14 cellular contexts compared by ENCODE assay signal in the genomic region with DNA sequence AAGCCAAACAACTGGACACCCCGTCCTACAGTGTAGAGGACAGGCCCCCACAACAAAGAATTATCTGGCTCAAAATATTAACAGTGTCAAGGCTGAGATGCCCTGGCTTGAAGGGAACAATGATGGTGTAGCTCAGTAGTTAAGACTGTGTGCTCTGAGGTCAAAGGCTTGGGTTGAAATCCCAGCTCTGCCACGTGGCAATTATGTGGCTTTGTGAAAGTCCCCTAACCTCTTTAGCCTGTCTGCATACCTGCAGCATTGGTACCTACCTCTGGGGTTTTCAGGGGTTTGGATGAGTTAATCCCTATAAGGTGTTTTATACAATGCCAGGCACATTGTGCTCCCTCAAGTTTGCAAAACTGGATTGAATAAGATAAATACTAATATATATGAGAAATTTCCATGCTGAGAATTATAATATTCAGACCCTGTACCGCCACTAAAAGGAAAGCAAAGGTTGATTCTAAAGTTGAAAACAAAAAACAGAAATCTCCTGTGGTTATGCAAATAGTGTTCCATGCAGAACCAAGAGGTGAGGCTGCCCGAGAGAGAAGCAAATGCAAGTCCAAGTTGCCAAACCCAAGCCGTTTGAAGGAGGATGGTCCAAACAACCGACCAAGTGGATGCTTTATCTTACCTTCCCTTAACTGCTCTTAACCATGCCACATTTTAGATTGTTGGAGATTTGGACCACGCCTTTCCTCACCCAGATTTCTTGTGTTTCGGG.
A peak's percentile ranks its signal among the peaks of the same experiment; 100 is the strongest.
DNase-seq lines count a peak whose midpoint lies in the region; ATAC-seq and TF ChIP-seq lines count a peak whose summit lies in the region.
"Had no signal": no experiment of that assay in that cellular context is flagged by ENCODE, and none has a peak within 500 bp of the region (broad histone marks: within the 10 kb centered on the region; RNA-seq: fewer than 3 reads in every experiment).

No MANE protein-coding gene starts in this region.

- peaks cover 9% of the 10 kb centered on the region for H3K9me3 Mint-ChIP-seq in memory B cell

- peaks cover 5% of the 10 kb centered on the region for H3K27me3 Mint-ChIP-seq in memory B cell

- no peaks in the 10 kb centered on the region for H4K20me1 ChIP-seq in MM.1S (ENCODE audit: insufficient read depth, low read length)
- H4K20me1 ChIP-seq: BLaER1 had no signal

- H3F3A ChIP-seq in MM.1S (ENCODE audit: insufficient read depth, low read length), result peaks cover 7% of the 10 kb centered on the region; the same call in 1 of the 2 replicates

- no peak overlapping the region for H3K27ac Mint-ChIP-seq in memory B cell
- H3K27ac Mint-ChIP-seq: CD4-positive, CD25-positive, alpha-beta regulatory T cell had no signal

- DNase-seq in MM.1S (peak; percentile 53), memory B cell (ENCODE audit: low spot score in 2 of 2) (no peak), SK-N-DZ (ENCODE audit: low spot score) (no peak), SW 1271 (lab: John Stamatoyannopoulos, UW) (no peak), epidermal melanocyte (ENCODE audit: insufficient read length, low spot score) (no peak)
- DNase-seq: AML-193; CD4-positive, CD25-positive, alpha-beta regulatory T cell; DMS 273 treated with DMSO at 0.1 percent for 48 hours; KBM-7 had no signal

- no peak overlapping the region for H3K9ac ChIP-seq in MM.1S (ENCODE audit: low read length)
- H3K9ac ChIP-seq: BLaER1 had no signal

- no peaks in the 10 kb centered on the region for H3K79me2 ChIP-seq in MM.1S (ENCODE audit: low read length)

- peaks cover 10% of the 10 kb centered on the region for H3K4me1 ChIP-seq in MM.1S (ENCODE audit: low read length)
- H3K4me1 ChIP-seq: HAP-1 had no signal

- no peaks in the 10 kb centered on the region for H3K9me2 ChIP-seq in MM.1S (replicated peaks; ENCODE audit: insufficient read depth, low read length)

- peak; percentile 44 for ATAC-seq in GM19324 (IDR thresholded peaks at IDR 0.05; ENCODE audit: low FRiP score, unreplicated experiment)
- ATAC-seq in memory B cell (ENCODE audit: low read depth), result peak; percentile 52
- ATAC-seq: A549 had no signal

- H3K36me3 Mint-ChIP-seq in memory B cell, result peaks cover 10% of the 10 kb centered on the region

- H3K4me2 ChIP-seq in MM.1S (ENCODE audit: low read depth, low read length), result peak overlapping the region; percentile 35; the same call in 1 of the 2 replicates
- H3K4me2 ChIP-seq: A549 had no signal

- TF ChIP-seq CTCF in MM.1S (IDR thresholded peaks at IDR 0.05; ENCODE audit: low read length), result no peak

- H3K4me1 Mint-ChIP-seq in memory B cell, result peaks cover 5% of the 10 kb centered on the region
- H3K4me1 Mint-ChIP-seq: CD4-positive, CD25-positive, alpha-beta regulatory T cell had no signal

- H3K36me3 ChIP-seq in MM.1S (replicated peaks; ENCODE audit: insufficient read depth, low read length), result no peaks in the 10 kb centered on the region
- H3K36me3 ChIP-seq: BLaER1, HAP-1 had no signal

- H3K27me3 ChIP-seq in MM.1S (replicated peaks; ENCODE audit: insufficient read depth, low read length), result no peaks in the 10 kb centered on the region
- H3K27me3 ChIP-seq: BLaER1 had no signal

- H3K4me3 ChIP-seq in MM.1S (ENCODE audit: low read length), result 0 out of 2 replicates have a peak overlapping the region, but pooled peaks have one; percentile 4
- H3K4me3 ChIP-seq: A549, BLaER1, HAP-1 had no signal

- no peaks in the 10 kb centered on the region for H3K9me3 ChIP-seq in MM.1S (replicated peaks; ENCODE audit: insufficient read depth, low read length)
- H3K9me3 ChIP-seq: A549, HAP-1 had no signal

- H3K4me3 Mint-ChIP-seq in memory B cell, result no peak overlapping the region
- H3K4me3 Mint-ChIP-seq: CD4-positive, CD25-positive, alpha-beta regulatory T cell had no signal

- H3K27ac ChIP-seq in MM.1S (ENCODE audit: low read length), result peak overlapping the region; percentile 11; the same call in 1 of the 2 replicates
- H3K27ac ChIP-seq: BLaER1, HL-60 had no signal

- 0 out of 2 replicates have a peak overlapping the region, but pooled peaks have one; percentile 20 for H2AFZ ChIP-seq in MM.1S (ENCODE audit: low read length)
